ENCODE assay signal across 22 cellular contexts in genomic region chr1:68103006-68103545, GRCh38. TPM values are rescaled to one million over a fixed set of nuclear protein-coding genes. Genes with fewer than 3 reads are reported as not detected.
DNase-seq lines count a peak whose midpoint lies in the region; ATAC-seq lines count a peak whose summit lies in the region.
"Had no signal": no experiment of that assay in that cellular context is flagged by ENCODE, and none has a peak within 500 bp of the region (broad histone marks: within the 10 kb centered on the region; RNA-seq: fewer than 3 reads in every experiment).

No MANE protein-coding gene starts in this region.

- ATAC-seq in HG02610 (IDR thresholded peaks at IDR 0.05; ENCODE audit: unreplicated experiment), result no peak
- ATAC-seq: heart left ventricle, left cardiac atrium, T-helper 17 cell had no signal

- peak; percentile 19 to 55 for DNase-seq in NCI-H524 (lab: John Stamatoyannopoulos, UW)
- no peak for DNase-seq in NCI-H524 treated with DMSO at 0.1 percent for 48 hours (lab: John Stamatoyannopoulos, UW)
- DNase-seq in NCI-H345 (lab: John Stamatoyannopoulos, UW), result peak; percentile 69
- peak; percentile 82 for DNase-seq in dermis blood vessel endothelial cell
- DNase-seq in pulmonary artery endothelial cell (ENCODE audit: low read depth, low spot score), result peak; percentile 51
- no peak for DNase-seq in activated gamma-delta T cell (lab: John Stamatoyannopoulos, UW)
- no peak for DNase-seq in nucleus accumbens (lab: John Stamatoyannopoulos, UW)
- DNase-seq: 8988T; activated CD8-positive, alpha-beta memory T cell treated with anti-CD3 and anti-CD28 coated beads for 24 hours; activated naive CD4-positive, alpha-beta T cell; activated T-cell treated with anti-CD3 and anti-CD28 coated beads, Interleukin-2, amount 50 U/mL, for 1 hour; CD4-positive, alpha-beta T cell; DMS153; heart left ventricle; left cardiac atrium; NCI-H1694 treated with DMSO at 0.1 percent for 48 hours; small intestine; stimulated activated CD4-positive, alpha-beta T cell treated with anti-CD3 and anti-CD28 coated beads, Interleukin-2, amount 100 ng/mL, for 24 hours; T-helper 17 cell had no signal

RNA-seq across cellular contexts. Expression of gene DIRAS3, which starts 52.6 kb away (rescaled TPM):
- total RNA-seq in dermis blood vessel endothelial cell, result 0.65 and 0.85 TPM in 2 replicates
- total RNA-seq in pulmonary artery endothelial cell, result 0.59 and 5.4 TPM in 2 replicates
- total RNA-seq: CD4-positive, alpha-beta T cell; G401; NCI-H460; T-helper 17 cell had no signal

Comparison
In these comparisons a context has a peak if more than half of its experiments do, and no peak if none do; other contexts are left out.
1. DNase-seq: peak in NCI-H524 (2 of 2), NCI-H345 (single experiment), dermis blood vessel endothelial cell (single experiment) and pulmonary artery endothelial cell (single experiment); none in NCI-H524 treated with DMSO at 0.1 percent for 48 hours (single experiment), activated gamma-delta T cell (single experiment) and nucleus accumbens (0 of 56).